ENCODE assay signal across 8 cellular contexts in the genomic region with DNA sequence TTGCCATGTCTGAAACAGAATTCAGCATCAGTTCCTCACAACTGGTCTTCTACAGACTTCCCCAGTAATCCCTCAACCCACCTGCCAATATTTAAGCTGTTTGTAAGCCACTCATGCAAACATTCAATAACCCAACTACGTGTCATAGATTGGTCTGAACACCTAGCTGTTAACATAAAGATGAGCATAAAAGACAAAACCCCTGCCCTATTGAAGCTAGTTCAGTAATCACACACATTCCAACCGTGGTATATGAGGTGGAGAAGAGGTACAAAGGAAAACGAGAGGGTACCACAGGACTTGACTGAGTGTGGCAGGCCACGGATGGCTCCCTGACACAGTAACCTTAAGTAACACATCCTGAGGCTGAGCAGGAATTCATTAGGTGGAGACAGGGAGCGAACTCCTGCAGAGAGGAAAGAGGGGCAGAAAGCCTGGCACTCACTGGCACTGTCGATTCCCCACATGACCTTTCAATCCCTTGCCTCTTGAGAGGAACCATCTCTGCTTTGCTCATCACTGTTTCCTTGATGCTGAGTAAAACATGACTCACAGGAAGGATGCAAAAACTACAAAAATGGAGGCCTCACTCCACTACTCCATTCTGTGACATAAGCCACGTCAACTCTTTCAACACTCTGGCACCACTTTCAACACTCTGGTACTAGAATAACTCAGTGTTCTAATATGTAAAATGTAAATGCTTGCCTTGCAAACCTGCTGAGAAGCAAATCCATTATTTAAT. TPM values are rescaled to one million over a fixed set of nuclear protein-coding genes. Genes with fewer than 3 reads are reported as not detected.
DNase-seq lines count a peak whose midpoint lies in the region; ATAC-seq, FAIRE-seq and TF ChIP-seq lines count a peak whose summit lies in the region.

No MANE protein-coding gene starts in this region.

- H3K27me3 ChIP-seq in HUES48 (ENCODE audit: control insufficient read depth, insufficient read depth, low read length) (no peaks in the 10 kb centered on the region), keratinocyte (ENCODE audit: control insufficient read depth, extremely low read depth, insufficient read depth, low read length) (no peaks in the 10 kb centered on the region), HAP-1 (ENCODE audit: low read depth) (no peaks in the 10 kb centered on the region), body of pancreas (no peaks in the 10 kb centered on the region)

- H3K9me3 ChIP-seq in HUES48 (ENCODE audit: control insufficient read depth, insufficient read depth, low read length) (no peaks in the 10 kb centered on the region), keratinocyte (ENCODE audit: control insufficient read depth, low read depth, low read length) (no peaks in the 10 kb centered on the region), HAP-1 (no peaks in the 10 kb centered on the region), body of pancreas (no peaks in the 10 kb centered on the region)

- TF ChIP-seq CTCF in AG04449 (IDR thresholded peaks at IDR 0.05; ENCODE audit: insufficient read depth, low read length, missing control alignments), result no peak
- TF ChIP-seq CTCF in keratinocyte (optimal IDR thresholded peaks at IDR 0.05 in 1 of 3, IDR thresholded peaks at IDR 0.05 in 1 of 3, conservative IDR thresholded peaks at IDR 0.05 in 1 of 3; ENCODE audit: extremely low read depth in 1 of 3, insufficient read depth in 2 of 3, low read length in 3 of 3), result no peak
- TF ChIP-seq CTCF in body of pancreas (IDR thresholded peaks at IDR 0.05), result no peak

- H3K9me3 Mint-ChIP-seq in activated T-helper 17 cell treated with anti-CD3 and anti-CD28 coated beads, Interleukin-2, amount 50 U/mL, for 72 hours, result peaks cover 4% of the 10 kb centered on the region

- no peak overlapping the region for H2AFZ ChIP-seq in keratinocyte (ENCODE audit: control insufficient read depth, low read length)

- peak; percentile 50 for DNase-seq in AG04449 (ENCODE audit: low read depth, low spot score)
- peak; percentile 36 for DNase-seq in keratinocyte (ENCODE audit: low read depth, low spot score)
- DNase-seq in HAP-1 (ENCODE audit: low spot score in 2 of 2), result no peak
- DNase-seq in body of pancreas, result no peak
- no peak for DNase-seq in NCI-H1436 (lab: John Stamatoyannopoulos, UW)

- CTCF ChIA-PET in AG04449 (lab: Yijun Ruan, JAX), result interaction anchor here (0.6 to 4.1 kb wide), 6 partner anchors 9 to 227 kb away, joined by 3 to 54 read pairs (median 8); no protein-coding TSS in a partner anchor

- no peaks in the 10 kb centered on the region for H3K27me3 Mint-ChIP-seq in activated T-helper 17 cell treated with anti-CD3 and anti-CD28 coated beads, Interleukin-2, amount 50 U/mL, for 72 hours

- 0 out of 2 replicates have a peak overlapping the region, but pooled peaks have one; percentile 12 for H3K4me3 ChIP-seq in AG04449 (ENCODE audit: low read depth, low read length)
- peak overlapping the region; percentile 77 for H3K4me3 ChIP-seq in HUES48 (ENCODE audit: low read depth, low read length)
- no peak overlapping the region for H3K4me3 ChIP-seq in keratinocyte (ENCODE audit: control insufficient read depth in 2 of 3, extremely low read depth in 1 of 3, insufficient read depth in 2 of 3, low read depth in 1 of 3, low read length in 3 of 3)
- H3K4me3 ChIP-seq in HAP-1, result no peak overlapping the region; the same call in 1 of the 2 replicates
- H3K4me3 ChIP-seq in body of pancreas, result no peak overlapping the region

- intact Hi-C loops in body of pancreas (cut with DNase I), result no loop called here

- H3K36me3 Mint-ChIP-seq in activated T-helper 17 cell treated with anti-CD3 and anti-CD28 coated beads, Interleukin-2, amount 50 U/mL, for 72 hours (ENCODE audit: low read depth), result peaks cover 69% of the 10 kb centered on the region

- H3K4me1 Mint-ChIP-seq in activated T-helper 17 cell treated with anti-CD3 and anti-CD28 coated beads, Interleukin-2, amount 50 U/mL, for 72 hours, result peaks cover 23% of the 10 kb centered on the region

- no peaks in the 10 kb centered on the region for H4K20me1 ChIP-seq in keratinocyte (ENCODE audit: control insufficient read depth, extremely low read depth, insufficient read depth, low read length)

- WGBS in body of pancreas, 2 donors, result 66 to 78% methylated on average over 6 to 7 of the region's 7 CpGs

- POLR2A ChIA-PET in AG04449 (lab: Yijun Ruan, JAX), result no interaction called here

- in situ Hi-C loops in HAP-1 (cut with MboI; ENCODE audit: low sequenced_read_pairs), result loop anchor here (10.0 kb wide), 1 partner anchor 525 kb away; no protein-coding TSS in a partner anchor

- TF ChIP-seq POLR2A in body of pancreas (IDR thresholded peaks at IDR 0.05), result no peak

- H3K36me3 ChIP-seq in HUES48 (ENCODE audit: control insufficient read depth, insufficient read depth, low read length) (peaks cover 53% of the 10 kb centered on the region), keratinocyte (ENCODE audit: control insufficient read depth in 2 of 2, extremely low read depth in 1 of 2, insufficient read depth in 2 of 2, low read length in 2 of 2) (peaks cover 21 to 40% of the 10 kb centered on the region in 2 experiments), HAP-1 (replicated peaks) (peaks cover 59% of the 10 kb centered on the region), body of pancreas (replicated peaks in 1 of 2; ENCODE audit: insufficient read depth in 1 of 2, low read depth in 2 of 2) (peaks cover 9 to 25% of the 10 kb centered on the region in 2 donors)

- no peaks in the 10 kb centered on the region for H3K9me1 ChIP-seq in keratinocyte (ENCODE audit: control insufficient read depth, extremely low read depth, insufficient read depth, low read length)

- FAIRE-seq in keratinocyte (lab: Jason Lieb, UNC), result peak; percentile 82

- peak overlapping the region; percentile 94 for H3K4me3 Mint-ChIP-seq in activated T-helper 17 cell treated with anti-CD3 and anti-CD28 coated beads, Interleukin-2, amount 50 U/mL, for 72 hours

- ATAC-seq in activated T-helper 17 cell treated with anti-CD3 and anti-CD28 coated beads, Interleukin-2, amount 50 U/mL, for 72 hours (replicated peaks), result peak; percentile 79
- ATAC-seq in body of pancreas, result no peak
- ATAC-seq in GM21515 (IDR thresholded peaks at IDR 0.05; ENCODE audit: unreplicated experiment), result no peak

- peaks cover 32% of the 10 kb centered on the region for H3K79me2 ChIP-seq in keratinocyte (ENCODE audit: control insufficient read depth, insufficient read depth, low read length)

- H3K27ac ChIP-seq in HUES48 (ENCODE audit: low read depth, low read length), result no peak overlapping the region
- H3K27ac ChIP-seq in keratinocyte (ENCODE audit: control insufficient read depth, insufficient read depth, low read length), result no peak overlapping the region
- H3K27ac ChIP-seq in body of pancreas, result peak overlapping the region in 1 of 4 donors; percentile 76

- peak overlapping the region; percentile 96 for H3K27ac Mint-ChIP-seq in activated T-helper 17 cell treated with anti-CD3 and anti-CD28 coated beads, Interleukin-2, amount 50 U/mL, for 72 hours

- dilution Hi-C loops in keratinocyte (cut with MboI; ENCODE audit: extremely low pct_ligation_motif_present, low sequenced_read_pairs), result no loop called here

- H3K4me2 ChIP-seq in keratinocyte (ENCODE audit: control insufficient read depth, extremely low read depth, insufficient read depth, low read depth, low read length), result no peak overlapping the region

- no peaks in the 10 kb centered on the region for H3K4me1 ChIP-seq in HUES48 (ENCODE audit: control insufficient read depth, insufficient read depth, low read length)
- peaks cover 30% of the 10 kb centered on the region for H3K4me1 ChIP-seq in keratinocyte (ENCODE audit: control insufficient read depth, extremely low read depth, insufficient read depth, low read length)
- H3K4me1 ChIP-seq in HAP-1, result peaks cover 6% of the 10 kb centered on the region
- peaks cover 35% of the 10 kb centered on the region for H3K4me1 ChIP-seq in body of pancreas

- H3K9ac ChIP-seq in HUES48 (ENCODE audit: low read depth, low read length) (no peak overlapping the region), keratinocyte (ENCODE audit: control insufficient read depth, extremely low read depth, insufficient read depth, low read length) (no peak overlapping the region)

RNA-seq across cellular contexts. Expression of a gene that starts 31.3 kb away (rescaled TPM):
- total RNA-seq in activated T-helper 17 cell treated with anti-CD3 and anti-CD28 coated beads, Interleukin-2, amount 50 U/mL, for 72 hours, result 100 to 1,000 TPM; 106 to 179 TPM
- polyA plus RNA-seq in keratinocyte, result 304 to 350 TPM (median 307 TPM) in 3 replicates
- 94.6 TPM for polyA plus RNA-seq in keratinocyte (2011; ENCODE audit: low read depth)
- polyA plus RNA-seq in keratinocyte (2011; cell fraction: cytosol; rRNA removed), result 167 and 222 TPM in 2 replicates
- 227 and 241 TPM in 2 replicates for polyA plus RNA-seq in keratinocyte (2011; cell fraction: nucleus; rRNA removed)
- polyA plus RNA-seq in keratinocyte (2012; ENCODE audit: low replicate concordance), result 133 and 190 TPM in 2 replicates
- polyA minus RNA-seq in keratinocyte, result 318 to 435 TPM (median 428 TPM) in 3 replicates
- 288 TPM for polyA minus RNA-seq in keratinocyte (2011; cell fraction: cytosol; rRNA and poly(A)+ RNA removed)
- 237 and 309 TPM in 2 replicates for polyA minus RNA-seq in keratinocyte (2011; cell fraction: nucleus; rRNA and poly(A)+ RNA removed)
- 100 to 1,000 TPM; 126 to 133 TPM for total RNA-seq in body of pancreas

Comparison
In these comparisons a context has a peak if more than half of its experiments do, and no peak if none do; other contexts are left out.
1. DNase-seq: peak in AG04449 (single experiment) and keratinocyte (single experiment); none in HAP-1 (0 of 2), body of pancreas (0 of 4) and NCI-H1436 (single experiment).
2. H3K4me3 ChIP-seq: peak in AG04449 (single experiment) and HUES48 (single experiment); none in keratinocyte (0 of 3), HAP-1 (single experiment) and body of pancreas (0 of 2).